ENCODE assay signal across 17 cellular contexts in the genomic region with DNA sequence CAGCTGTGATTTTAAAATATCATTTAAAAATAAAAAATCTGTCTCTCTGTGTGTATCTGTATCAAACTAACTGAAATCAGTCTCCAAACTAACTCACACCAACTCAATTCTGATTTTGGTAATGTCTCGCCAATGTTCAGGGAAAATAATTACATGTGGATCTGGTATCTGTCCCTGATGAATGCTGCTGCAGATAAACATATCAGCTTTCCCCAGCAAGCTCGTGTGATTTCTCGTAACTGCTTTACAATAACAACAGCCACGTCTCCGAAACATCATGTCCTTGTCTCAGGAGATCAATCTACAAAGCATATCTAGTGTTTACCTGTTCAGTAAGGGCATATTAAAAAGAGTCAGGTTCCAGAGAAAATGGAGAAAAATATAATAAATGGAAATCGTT.
"Had no signal": no experiment of that assay in that cellular context is flagged by ENCODE, and none has a peak within 500 bp of the region (broad histone marks: within the 10 kb centered on the region; RNA-seq: fewer than 3 reads in every experiment).

No MANE protein-coding gene starts in this region.

- H3K27me3 Mint-ChIP-seq: central memory CD8-positive, alpha-beta T cell had no signal

- H3K4me1 ChIP-seq: foreskin keratinocyte, thyroid gland had no signal

- ATAC-seq: foreskin keratinocyte; natural killer cell; stimulated activated memory B cell treated with anti-CD40 and anti-IgM and Interleukin-4, amounts not matched to agents 10 μg/mL and 1 μg/mL and 100 μg/mL, for 72 hours had no signal

- H3K36me3 Mint-ChIP-seq: activated naive CD8-positive, alpha-beta T cell treated with anti-CD3 and anti-CD28 coated beads, Interleukin-2, amount 10 ng/mL, durations not matched to agents 7 days and 5 days; natural killer cell; stimulated activated memory B cell treated with anti-CD40 and anti-IgM and Interleukin-4, amounts not matched to agents 10 μg/mL and 1 μg/mL and 100 μg/mL, for 72 hours had no signal

- H3K27ac ChIP-seq: brain microvascular endothelial cell, foreskin keratinocyte, thyroid gland had no signal

- H3K4me3 ChIP-seq: esophagus squamous epithelium, thyroid gland had no signal

- DNase-seq: activated CD4-positive, alpha-beta T cell treated with anti-CD3 and anti-CD28 coated beads, Interleukin-2, amount 10 ng/mL, durations not matched to agents 7 days and 5 days; activated naive CD8-positive, alpha-beta T cell treated with anti-CD3 and anti-CD28 coated beads, Interleukin-2, amount 10 ng/mL, durations not matched to agents 7 days and 5 days; anterior cingulate cortex; brain microvascular endothelial cell; cortex of kidney; effector CD4-positive, alpha-beta T cell; esophagus squamous epithelium; foreskin keratinocyte; glutamatergic neuron; kidney glomerular epithelial cell; mesendoderm; natural killer cell; posterior cingulate gyrus; thyroid gland had no signal

- H3K4me3 Mint-ChIP-seq: activated CD4-positive, alpha-beta T cell treated with anti-CD3 and anti-CD28 coated beads, Interleukin-2, amount 10 ng/mL, durations not matched to agents 7 days and 5 days; activated naive CD8-positive, alpha-beta T cell treated with anti-CD3 and anti-CD28 coated beads, Interleukin-2, amount 10 ng/mL, durations not matched to agents 7 days and 5 days; activated T-helper 1 cell treated with anti-CD3 and anti-CD28 coated beads, Interleukin-12 subunit alpha, Interleukin-12 subunit beta, Interleukin-2, Interleukin-4 antibody, amounts not matched to agents 30 ng/mL and 10 ng/mL and 1 ng/mL, durations not matched to agents 14 hours and 24 hours and 36 hours; central memory CD8-positive, alpha-beta T cell; natural killer cell; stimulated activated memory B cell treated with anti-CD40 and anti-IgM and Interleukin-4, amounts not matched to agents 10 μg/mL and 1 μg/mL and 100 μg/mL, for 72 hours had no signal

- H3K27me3 ChIP-seq: brain microvascular endothelial cell, foreskin keratinocyte, thyroid gland had no signal

- H3K9me3 ChIP-seq: esophagus squamous epithelium, thyroid gland had no signal

- H3K4me1 Mint-ChIP-seq: activated CD4-positive, alpha-beta T cell treated with anti-CD3 and anti-CD28 coated beads, Interleukin-2, amount 10 ng/mL, durations not matched to agents 7 days and 5 days; central memory CD8-positive, alpha-beta T cell; stimulated activated memory B cell treated with anti-CD40 and anti-IgM and Interleukin-4, amounts not matched to agents 10 μg/mL and 1 μg/mL and 100 μg/mL, for 72 hours had no signal

- H3K9me3 Mint-ChIP-seq: activated CD4-positive, alpha-beta T cell treated with anti-CD3 and anti-CD28 coated beads, Interleukin-2, amount 10 ng/mL, durations not matched to agents 7 days and 5 days; activated naive CD8-positive, alpha-beta T cell treated with anti-CD3 and anti-CD28 coated beads, Interleukin-2, amount 10 ng/mL, durations not matched to agents 7 days and 5 days; activated T-helper 1 cell treated with anti-CD3 and anti-CD28 coated beads, Interleukin-12 subunit alpha, Interleukin-12 subunit beta, Interleukin-2, Interleukin-4 antibody, amounts not matched to agents 30 ng/mL and 10 ng/mL and 1 ng/mL, durations not matched to agents 14 hours and 24 hours and 36 hours; natural killer cell had no signal

- H3K27ac Mint-ChIP-seq: activated CD4-positive, alpha-beta T cell treated with anti-CD3 and anti-CD28 coated beads, Interleukin-2, amount 10 ng/mL, durations not matched to agents 7 days and 5 days; activated naive CD8-positive, alpha-beta T cell treated with anti-CD3 and anti-CD28 coated beads, Interleukin-2, amount 10 ng/mL, durations not matched to agents 7 days and 5 days; activated T-helper 1 cell treated with anti-CD3 and anti-CD28 coated beads, Interleukin-12 subunit alpha, Interleukin-12 subunit beta, Interleukin-2, Interleukin-4 antibody, amounts not matched to agents 30 ng/mL and 10 ng/mL and 1 ng/mL, durations not matched to agents 14 hours and 24 hours and 36 hours; natural killer cell; stimulated activated memory B cell treated with anti-CD40 and anti-IgM and Interleukin-4, amounts not matched to agents 10 μg/mL and 1 μg/mL and 100 μg/mL, for 72 hours had no signal

- H3K36me3 ChIP-seq: brain microvascular endothelial cell, esophagus squamous epithelium, thyroid gland had no signal
